Comparison of ENCODE assay signal across 8 cellular contexts in the genomic region with DNA sequence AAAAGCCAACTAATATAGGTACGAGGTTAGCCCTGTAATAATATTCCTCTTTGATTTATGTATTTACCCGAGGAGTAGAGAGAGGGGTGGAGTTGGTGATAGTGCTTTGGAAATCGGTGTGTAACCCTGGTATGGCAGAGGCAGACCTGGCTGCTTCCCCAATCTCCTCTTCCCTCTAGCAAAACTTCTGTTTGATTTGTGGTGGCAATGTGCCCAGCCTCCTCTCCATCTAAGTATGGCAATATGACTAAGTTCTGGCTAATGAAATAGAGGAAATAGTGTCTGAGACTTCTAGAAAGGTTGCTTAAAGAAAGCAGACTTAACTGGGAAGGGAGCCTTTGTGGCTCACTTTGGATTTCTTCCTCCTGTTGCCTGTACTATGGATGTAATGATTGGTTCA.
DNase-seq lines count a peak whose midpoint lies in the region; ATAC-seq and TF ChIP-seq lines count a peak whose summit lies in the region.

No MANE protein-coding gene starts in this region.

- intact Hi-C loops in activated CD4-positive, alpha-beta T cell treated with anti-CD3 and anti-CD28 coated beads, Interleukin-2, amount 10 ng/mL, durations not matched to agents 24 days and 14 days (cut with micrococcal nuclease), result no loop called here

- H3K79me2 ChIP-seq in MM.1S (ENCODE audit: low read length), result no peaks in the 10 kb centered on the region

- H3F3A ChIP-seq in MM.1S (ENCODE audit: insufficient read depth, low read length), result no peaks in the 10 kb centered on the region

- H3K27ac ChIP-seq in lung (ENCODE audit: low read depth in 1 of 2, low read length in 1 of 2) (no peak overlapping the region), MM.1S (ENCODE audit: low read length) (no peak overlapping the region)

- H3K27me3 Mint-ChIP-seq in brain, result no peaks in the 10 kb centered on the region
- H3K27me3 Mint-ChIP-seq in activated CD4-positive, alpha-beta T cell treated with anti-CD3 and anti-CD28 coated beads, Interleukin-2, amount 10 ng/mL, durations not matched to agents 24 days and 14 days, result peaks cover 5% of the 10 kb centered on the region
- H3K27me3 Mint-ChIP-seq in activated CD4-positive, alpha-beta T cell treated with anti-CD3 and anti-CD28 coated beads, Interleukin-2, amount 10 ng/mL, durations not matched to agents 7 days and 5 days, result peaks cover 5% of the 10 kb centered on the region

- H3K27me3 ChIP-seq in lung (ENCODE audit: control insufficient read depth, insufficient read depth) (no peaks in the 10 kb centered on the region), MM.1S (replicated peaks; ENCODE audit: insufficient read depth, low read length) (no peaks in the 10 kb centered on the region)

- no peak overlapping the region for H2AFZ ChIP-seq in MM.1S (ENCODE audit: low read length)

- no peaks in the 10 kb centered on the region for H3K9me3 ChIP-seq in lung (ENCODE audit: control insufficient read depth in 2 of 2, insufficient read depth in 1 of 2, low read length in 1 of 2)
- no peaks in the 10 kb centered on the region for H3K9me3 ChIP-seq in MM.1S (replicated peaks; ENCODE audit: insufficient read depth, low read length)

- CTCF ChIA-PET in activated CD4-positive, alpha-beta T cell treated with anti-CD3 and anti-CD28 coated beads, Interleukin-2, amount 10 ng/mL, durations not matched to agents 7 days and 5 days (lab: Charles Lee), result no interaction called here

- no peak overlapping the region for H3K4me2 ChIP-seq in MM.1S (ENCODE audit: low read depth, low read length)

- H3K36me3 Mint-ChIP-seq in brain, result no peaks in the 10 kb centered on the region
- no peaks in the 10 kb centered on the region for H3K36me3 Mint-ChIP-seq in activated CD4-positive, alpha-beta T cell treated with anti-CD3 and anti-CD28 coated beads, Interleukin-2, amount 10 ng/mL, durations not matched to agents 24 days and 14 days (ENCODE audit: low read depth)
- H3K36me3 Mint-ChIP-seq in activated CD4-positive, alpha-beta T cell treated with anti-CD3 and anti-CD28 coated beads, Interleukin-2, amount 10 ng/mL, durations not matched to agents 7 days and 5 days (ENCODE audit: low read depth), result no peaks in the 10 kb centered on the region

- no peaks in the 10 kb centered on the region for H4K20me1 ChIP-seq in MM.1S (ENCODE audit: insufficient read depth, low read length)

- H3K36me3 ChIP-seq in lung (ENCODE audit: control insufficient read depth in 2 of 2, insufficient read depth in 2 of 2, low read length in 2 of 2), result no peaks in the 10 kb centered on the region
- no peaks in the 10 kb centered on the region for H3K36me3 ChIP-seq in MM.1S (replicated peaks; ENCODE audit: insufficient read depth, low read length)

- H3K4me1 ChIP-seq in lung (ENCODE audit: control insufficient read depth in 2 of 2, insufficient read depth in 2 of 2, low read length in 2 of 2) (peaks cover 0 to 3% of the 10 kb centered on the region in 2 donors), MM.1S (ENCODE audit: low read length) (no peaks in the 10 kb centered on the region)

- H3K9me3 Mint-ChIP-seq in brain, result peaks cover 0 to 8% (median 0%) of the 10 kb centered on the region in 5 experiments
- no peaks in the 10 kb centered on the region for H3K9me3 Mint-ChIP-seq in activated CD4-positive, alpha-beta T cell treated with anti-CD3 and anti-CD28 coated beads, Interleukin-2, amount 10 ng/mL, durations not matched to agents 24 days and 14 days
- H3K9me3 Mint-ChIP-seq in activated CD4-positive, alpha-beta T cell treated with anti-CD3 and anti-CD28 coated beads, Interleukin-2, amount 10 ng/mL, durations not matched to agents 7 days and 5 days, result no peaks in the 10 kb centered on the region

- DNase-seq in AG09319 (ENCODE audit: extremely low read depth, low read depth) (peak; percentile 53), Kasumi-1 (lab: John Stamatoyannopoulos, UW) (peak; percentile 7 to 9), lung (ENCODE audit: low spot score) (peak; percentile 71), MM.1S (no peak)
- DNase-seq in activated CD4-positive, alpha-beta T cell treated with anti-CD3 and anti-CD28 coated beads, Interleukin-2, amount 10 ng/mL, durations not matched to agents 24 days and 14 days, result no peak
- DNase-seq in activated CD4-positive, alpha-beta T cell treated with anti-CD3 and anti-CD28 coated beads, Interleukin-2, amount 10 ng/mL, durations not matched to agents 7 days and 5 days, result no peak
- DNase-seq in effector CD4-positive, alpha-beta T cell, result no peak

- POLR2A ChIA-PET in activated CD4-positive, alpha-beta T cell treated with anti-CD3 and anti-CD28 coated beads, Interleukin-2, amount 10 ng/mL, durations not matched to agents 7 days and 5 days (lab: Charles Lee), result no interaction called here

- H3K9me2 ChIP-seq in MM.1S (replicated peaks; ENCODE audit: insufficient read depth, low read length), result no peaks in the 10 kb centered on the region

- no peak overlapping the region for H3K9ac ChIP-seq in MM.1S (ENCODE audit: low read length)

- TF ChIP-seq CTCF in AG09319 (IDR thresholded peaks at IDR 0.05; ENCODE audit: low read depth, low read length), result no peak
- TF ChIP-seq CTCF in brain (conservative IDR thresholded peaks at IDR 0.05), result no peak
- no peak for TF ChIP-seq CTCF in lung (IDR thresholded peaks at IDR 0.05; ENCODE audit: control extremely low read depth, extremely low read depth)
- TF ChIP-seq CTCF in MM.1S (IDR thresholded peaks at IDR 0.05; ENCODE audit: low read length), result no peak

- H3K27ac Mint-ChIP-seq in brain, result peak overlapping the region in 4 of 5 experiments; percentile 7 to 72 (median 28)
- no peak overlapping the region for H3K27ac Mint-ChIP-seq in activated CD4-positive, alpha-beta T cell treated with anti-CD3 and anti-CD28 coated beads, Interleukin-2, amount 10 ng/mL, durations not matched to agents 24 days and 14 days
- no peak overlapping the region for H3K27ac Mint-ChIP-seq in activated CD4-positive, alpha-beta T cell treated with anti-CD3 and anti-CD28 coated beads, Interleukin-2, amount 10 ng/mL, durations not matched to agents 7 days and 5 days

- WGBS in lung, 2 donors, result 24 to 29% methylated on average over 3 of the region's 3 CpGs

- H3K4me3 Mint-ChIP-seq in brain, result no peak overlapping the region
- no peak overlapping the region for H3K4me3 Mint-ChIP-seq in activated CD4-positive, alpha-beta T cell treated with anti-CD3 and anti-CD28 coated beads, Interleukin-2, amount 10 ng/mL, durations not matched to agents 24 days and 14 days
- H3K4me3 Mint-ChIP-seq in activated CD4-positive, alpha-beta T cell treated with anti-CD3 and anti-CD28 coated beads, Interleukin-2, amount 10 ng/mL, durations not matched to agents 7 days and 5 days, result no peak overlapping the region

- peak; percentile 51 for ATAC-seq in lung (ENCODE audit: insufficient read depth, low FRiP score)

- peaks cover 47% of the 10 kb centered on the region for H3K4me1 Mint-ChIP-seq in brain
- no peaks in the 10 kb centered on the region for H3K4me1 Mint-ChIP-seq in activated CD4-positive, alpha-beta T cell treated with anti-CD3 and anti-CD28 coated beads, Interleukin-2, amount 10 ng/mL, durations not matched to agents 24 days and 14 days
- H3K4me1 Mint-ChIP-seq in activated CD4-positive, alpha-beta T cell treated with anti-CD3 and anti-CD28 coated beads, Interleukin-2, amount 10 ng/mL, durations not matched to agents 7 days and 5 days, result no peaks in the 10 kb centered on the region

- no peak overlapping the region for H3K4me3 ChIP-seq in lung
- no peak overlapping the region for H3K4me3 ChIP-seq in MM.1S (ENCODE audit: low read length)

Comparison
In these comparisons a context has a peak if more than half of its experiments do, and no peak if none do; other contexts are left out.
1. DNase-seq: peak in AG09319 (single experiment), Kasumi-1 (2 of 2) and lung (single experiment); none in activated CD4-positive, alpha-beta T cell treated with anti-CD3 and anti-CD28 coated beads, Interleukin-2, amount 10 ng/mL, durations not matched to agents 24 days and 14 days (single experiment), activated CD4-positive, alpha-beta T cell treated with anti-CD3 and anti-CD28 coated beads, Interleukin-2, amount 10 ng/mL, durations not matched to agents 7 days and 5 days (single experiment), effector CD4-positive, alpha-beta T cell (single experiment) and MM.1S (single experiment).
2. H3K27ac Mint-ChIP-seq: peak in brain (4 of 5); none in activated CD4-positive, alpha-beta T cell treated with anti-CD3 and anti-CD28 coated beads, Interleukin-2, amount 10 ng/mL, durations not matched to agents 24 days and 14 days (single experiment) and activated CD4-positive, alpha-beta T cell treated with anti-CD3 and anti-CD28 coated beads, Interleukin-2, amount 10 ng/mL, durations not matched to agents 7 days and 5 days (single experiment).